Comparison of ENCODE assay signal across 1 cellular context in genomic region chr5:50476549-50476948, GRCh38.
TF ChIP-seq lines count a peak whose summit lies in the region.

No MANE protein-coding gene starts in this region.

TF ChIP-seq in SK-N-SH, 30 proteins besides CTCF, POLR2A, EP300 and RAD21 (continued from another document):
- TF ChIP-seq IRF3 (IDR thresholded peaks at IDR 0.05; ENCODE audit: low read depth, low read length) (no peak), FOSL2 (IDR thresholded peaks at IDR 0.05; ENCODE audit: borderline replicate concordance, low read depth) (no peak)
